Comparison of ENCODE assay signal across 1 cellular context in genomic region chr2:63840081-63840784, GRCh38.
TF ChIP-seq lines count a peak whose summit lies in the region.

No MANE protein-coding gene starts in this region.

TF ChIP-seq in HepG2, 621 proteins besides CTCF, POLR2A, EP300 and RAD21 (continued from another document and continues in another):
- TF ChIP-seq ARNTL (CRISPR knock-in tag; IDR thresholded peaks at IDR 0.05) (peak; percentile 33; the same call in 1 of the 2 replicates), ZSCAN30 (CRISPR knock-in tag; IDR thresholded peaks at IDR 0.05) (0 out of 2 replicates have a peak, but pooled peaks have one; percentile 26), ZEB1 (IDR thresholded peaks at IDR 0.05; ENCODE audit: insufficient replicate concordance, low read depth) (no peak), ETV6 (CRISPR knock-in tag; conservative IDR thresholded peaks at IDR 0.05) (peak; percentile 13; the same call in 1 of the 2 replicates), GPN1 (CRISPR knock-in tag; IDR thresholded peaks at IDR 0.05; ENCODE audit: borderline replicate concordance) (no peak), ZFAT (CRISPR knock-in tag; conservative IDR thresholded peaks at IDR 0.05) (no peak), ISX (CRISPR knock-in tag; conservative IDR thresholded peaks at IDR 0.05) (peak; percentile 11; the same call in 1 of the 2 replicates), SAFB2 (CRISPR knock-in tag; IDR thresholded peaks at IDR 0.05; ENCODE audit: borderline replicate concordance, low read depth) (peak; percentile 65; the same call in 1 of the 2 replicates), ZFP41 (CRISPR knock-in tag; IDR thresholded peaks at IDR 0.05; ENCODE audit: borderline replicate concordance) (peak; percentile 73; the same call in 1 of the 2 replicates), ZNF670 (CRISPR knock-in tag; IDR thresholded peaks at IDR 0.05; ENCODE audit: borderline replicate concordance) (peak; percentile 57; the same call in 1 of the 2 replicates), ZNF678 (CRISPR knock-in tag; IDR thresholded peaks at IDR 0.05) (peak; percentile 47; the same call in 1 of the 2 replicates), ZNF354B (CRISPR knock-in tag; IDR thresholded peaks at IDR 0.05) (peak; percentile 19; the same call in 1 of the 2 replicates), ZNF558 (CRISPR knock-in tag; IDR thresholded peaks at IDR 0.05; ENCODE audit: borderline replicate concordance) (peak; percentile 18; the same call in 1 of the 2 replicates), SOX6 (IDR thresholded peaks at IDR 0.05) (no peak), SOX6 (CRISPR knock-in tag; IDR thresholded peaks at IDR 0.05) (no peak), ZNF12 (CRISPR knock-in tag; IDR thresholded peaks at IDR 0.05) (no peak; the same call in 1 of the 2 replicates), FOXM1 (CRISPR knock-in tag; IDR thresholded peaks at IDR 0.05) (no peak), ZNF674 (CRISPR knock-in tag; IDR thresholded peaks at IDR 0.05; ENCODE audit: low read depth) (0 out of 2 replicates have a peak, but pooled peaks have one; percentile 9), HNRNPH1 (optimal IDR thresholded peaks at IDR 0.05; ENCODE audit: low read depth, low read length) (no peak), SMAD1 (CRISPR knock-in tag; IDR thresholded peaks at IDR 0.05; ENCODE audit: borderline replicate concordance, low read depth) (0 out of 2 replicates have a peak, but pooled peaks have one; percentile 54), ZBTB3 (CRISPR knock-in tag; IDR thresholded peaks at IDR 0.05; ENCODE audit: borderline replicate concordance, low read depth) (0 out of 2 replicates have a peak, but pooled peaks have one; percentile 43), ZNF572 (CRISPR knock-in tag; IDR thresholded peaks at IDR 0.05) (0 out of 2 replicates have a peak, but pooled peaks have one; percentile 7), HOXA3 (CRISPR knock-in tag; IDR thresholded peaks at IDR 0.05) (no peak), PCBP1 (IDR thresholded peaks at IDR 0.05; ENCODE audit: borderline replicate concordance, low read depth, low read length) (no peak), NFYB (CRISPR knock-in tag; IDR thresholded peaks at IDR 0.05) (no peak), SNAPC5 (CRISPR knock-in tag; IDR thresholded peaks at IDR 0.05; ENCODE audit: borderline replicate concordance) (0 out of 2 replicates have a peak, but pooled peaks have one; percentile 55), ZKSCAN1 (IDR thresholded peaks at IDR 0.05; ENCODE audit: low read length) (no peak), ZNF33B (CRISPR knock-in tag; IDR thresholded peaks at IDR 0.05) (0 out of 2 replicates have a peak, but pooled peaks have one; percentile 37), ZBTB42 (CRISPR knock-in tag; IDR thresholded peaks at IDR 0.05) (no peak; the same call in 1 of the 2 replicates), FOXJ3 (CRISPR knock-in tag; IDR thresholded peaks at IDR 0.05; ENCODE audit: borderline replicate concordance) (peak; percentile 45; the same call in 1 of the 2 replicates), CERS6 (CRISPR knock-in tag; IDR thresholded peaks at IDR 0.05) (no peak), LBX2 (CRISPR knock-in tag; IDR thresholded peaks at IDR 0.05; ENCODE audit: borderline replicate concordance) (0 out of 2 replicates have a peak, but pooled peaks have one; percentile 89), IKZF4 (CRISPR knock-in tag; IDR thresholded peaks at IDR 0.05; ENCODE audit: borderline replicate concordance, low read depth, not compliant biosample characterization) (peak; percentile 58), ETS1 (CRISPR knock-in tag; IDR thresholded peaks at IDR 0.05) (peak; percentile 77), ZBTB10 (CRISPR knock-in tag; IDR thresholded peaks at IDR 0.05; ENCODE audit: borderline replicate concordance) (0 out of 2 replicates have a peak, but pooled peaks have one; percentile 9), TEAD3 (CRISPR knock-in tag; optimal IDR thresholded peaks at IDR 0.05; ENCODE audit: borderline replicate concordance) (no peak), SCMH1 (CRISPR knock-in tag; IDR thresholded peaks at IDR 0.05; ENCODE audit: borderline replicate concordance) (no peak), ELF4 (CRISPR knock-in tag; IDR thresholded peaks at IDR 0.05; ENCODE audit: borderline replicate concordance) (no peak), ZNF598 (CRISPR knock-in tag; IDR thresholded peaks at IDR 0.05; ENCODE audit: borderline replicate concordance) (peak; percentile 59; the same call in 1 of the 2 replicates)
- TF ChIP-seq, protein P1, sequence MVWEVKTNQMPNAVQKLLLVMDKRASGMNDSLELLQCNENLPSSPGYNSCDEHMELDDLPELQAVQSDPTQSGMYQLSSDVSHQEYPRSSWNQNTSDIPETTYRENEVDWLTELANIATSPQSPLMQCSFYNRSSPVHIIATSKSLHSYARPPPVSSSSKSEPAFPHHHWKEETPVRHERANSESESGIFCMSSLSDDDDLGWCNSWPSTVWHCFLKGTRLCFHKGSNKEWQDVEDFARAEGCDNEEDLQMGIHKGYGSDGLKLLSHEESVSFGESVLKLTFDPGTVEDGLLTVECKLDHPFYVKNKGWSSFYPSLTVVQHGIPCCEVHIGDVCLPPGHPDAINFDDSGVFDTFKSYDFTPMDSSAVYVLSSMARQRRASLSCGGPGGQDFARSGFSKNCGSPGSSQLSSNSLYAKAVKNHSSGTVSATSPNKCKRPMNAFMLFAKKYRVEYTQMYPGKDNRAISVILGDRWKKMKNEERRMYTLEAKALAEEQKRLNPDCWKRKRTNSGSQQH (CRISPR knock-in tag; IDR thresholded peaks at IDR 0.05; ENCODE audit: low read depth) = 0 out of 2 replicates have a peak, but pooled peaks have one; percentile 8
- TF ChIP-seq, protein P2, sequence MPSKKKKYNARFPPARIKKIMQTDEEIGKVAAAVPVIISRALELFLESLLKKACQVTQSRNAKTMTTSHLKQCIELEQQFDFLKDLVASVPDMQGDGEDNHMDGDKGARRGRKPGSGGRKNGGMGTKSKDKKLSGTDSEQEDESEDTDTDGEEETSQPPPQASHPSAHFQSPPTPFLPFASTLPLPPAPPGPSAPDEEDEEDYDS (CRISPR knock-in tag; IDR thresholded peaks at IDR 0.05) = no peak
- TF ChIP-seq, protein P3, sequence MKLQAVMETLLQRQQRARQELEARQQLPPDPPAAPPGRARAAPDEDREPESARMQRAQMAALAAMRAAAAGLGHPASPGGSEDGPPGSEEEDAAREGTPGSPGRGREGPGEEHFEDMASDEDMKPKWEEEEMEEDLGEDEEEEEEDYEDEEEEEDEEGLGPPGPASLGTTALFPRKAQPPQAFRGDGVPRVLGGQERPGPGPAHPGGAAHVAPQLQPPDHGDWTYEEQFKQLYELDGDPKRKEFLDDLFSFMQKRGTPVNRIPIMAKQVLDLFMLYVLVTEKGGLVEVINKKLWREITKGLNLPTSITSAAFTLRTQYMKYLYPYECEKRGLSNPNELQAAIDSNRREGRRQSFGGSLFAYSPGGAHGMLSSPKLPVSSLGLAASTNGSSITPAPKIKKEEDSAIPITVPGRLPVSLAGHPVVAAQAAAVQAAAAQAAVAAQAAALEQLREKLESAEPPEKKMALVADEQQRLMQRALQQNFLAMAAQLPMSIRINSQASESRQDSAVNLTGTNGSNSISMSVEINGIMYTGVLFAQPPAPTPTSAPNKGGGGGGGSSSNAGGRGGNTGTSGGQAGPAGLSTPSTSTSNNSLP (IDR thresholded peaks at IDR 0.05; ENCODE audit: low read depth, low read length) = peak; percentile 39; the same call in 1 of the 2 replicates
- TF ChIP-seq, protein P4, sequence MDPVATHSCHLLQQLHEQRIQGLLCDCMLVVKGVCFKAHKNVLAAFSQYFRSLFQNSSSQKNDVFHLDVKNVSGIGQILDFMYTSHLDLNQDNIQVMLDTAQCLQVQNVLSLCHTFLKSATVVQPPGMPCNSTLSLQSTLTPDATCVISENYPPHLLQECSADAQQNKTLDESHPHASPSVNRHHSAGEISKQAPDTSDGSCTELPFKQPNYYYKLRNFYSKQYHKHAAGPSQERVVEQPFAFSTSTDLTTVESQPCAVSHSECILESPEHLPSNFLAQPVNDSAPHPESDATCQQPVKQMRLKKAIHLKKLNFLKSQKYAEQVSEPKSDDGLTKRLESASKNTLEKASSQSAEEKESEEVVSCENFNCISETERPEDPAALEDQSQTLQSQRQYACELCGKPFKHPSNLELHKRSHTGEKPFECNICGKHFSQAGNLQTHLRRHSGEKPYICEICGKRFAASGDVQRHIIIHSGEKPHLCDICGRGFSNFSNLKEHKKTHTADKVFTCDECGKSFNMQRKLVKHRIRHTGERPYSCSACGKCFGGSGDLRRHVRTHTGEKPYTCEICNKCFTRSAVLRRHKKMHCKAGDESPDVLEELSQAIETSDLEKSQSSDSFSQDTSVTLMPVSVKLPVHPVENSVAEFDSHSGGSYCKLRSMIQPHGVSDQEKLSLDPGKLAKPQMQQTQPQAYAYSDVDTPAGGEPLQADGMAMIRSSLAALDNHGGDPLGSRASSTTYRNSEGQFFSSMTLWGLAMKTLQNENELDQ (CRISPR knock-in tag; IDR thresholded peaks at IDR 0.05; ENCODE audit: borderline replicate concordance) = peak; percentile 38; the same call in 1 of the 2 replicates
- TF ChIP-seq, protein P5, sequence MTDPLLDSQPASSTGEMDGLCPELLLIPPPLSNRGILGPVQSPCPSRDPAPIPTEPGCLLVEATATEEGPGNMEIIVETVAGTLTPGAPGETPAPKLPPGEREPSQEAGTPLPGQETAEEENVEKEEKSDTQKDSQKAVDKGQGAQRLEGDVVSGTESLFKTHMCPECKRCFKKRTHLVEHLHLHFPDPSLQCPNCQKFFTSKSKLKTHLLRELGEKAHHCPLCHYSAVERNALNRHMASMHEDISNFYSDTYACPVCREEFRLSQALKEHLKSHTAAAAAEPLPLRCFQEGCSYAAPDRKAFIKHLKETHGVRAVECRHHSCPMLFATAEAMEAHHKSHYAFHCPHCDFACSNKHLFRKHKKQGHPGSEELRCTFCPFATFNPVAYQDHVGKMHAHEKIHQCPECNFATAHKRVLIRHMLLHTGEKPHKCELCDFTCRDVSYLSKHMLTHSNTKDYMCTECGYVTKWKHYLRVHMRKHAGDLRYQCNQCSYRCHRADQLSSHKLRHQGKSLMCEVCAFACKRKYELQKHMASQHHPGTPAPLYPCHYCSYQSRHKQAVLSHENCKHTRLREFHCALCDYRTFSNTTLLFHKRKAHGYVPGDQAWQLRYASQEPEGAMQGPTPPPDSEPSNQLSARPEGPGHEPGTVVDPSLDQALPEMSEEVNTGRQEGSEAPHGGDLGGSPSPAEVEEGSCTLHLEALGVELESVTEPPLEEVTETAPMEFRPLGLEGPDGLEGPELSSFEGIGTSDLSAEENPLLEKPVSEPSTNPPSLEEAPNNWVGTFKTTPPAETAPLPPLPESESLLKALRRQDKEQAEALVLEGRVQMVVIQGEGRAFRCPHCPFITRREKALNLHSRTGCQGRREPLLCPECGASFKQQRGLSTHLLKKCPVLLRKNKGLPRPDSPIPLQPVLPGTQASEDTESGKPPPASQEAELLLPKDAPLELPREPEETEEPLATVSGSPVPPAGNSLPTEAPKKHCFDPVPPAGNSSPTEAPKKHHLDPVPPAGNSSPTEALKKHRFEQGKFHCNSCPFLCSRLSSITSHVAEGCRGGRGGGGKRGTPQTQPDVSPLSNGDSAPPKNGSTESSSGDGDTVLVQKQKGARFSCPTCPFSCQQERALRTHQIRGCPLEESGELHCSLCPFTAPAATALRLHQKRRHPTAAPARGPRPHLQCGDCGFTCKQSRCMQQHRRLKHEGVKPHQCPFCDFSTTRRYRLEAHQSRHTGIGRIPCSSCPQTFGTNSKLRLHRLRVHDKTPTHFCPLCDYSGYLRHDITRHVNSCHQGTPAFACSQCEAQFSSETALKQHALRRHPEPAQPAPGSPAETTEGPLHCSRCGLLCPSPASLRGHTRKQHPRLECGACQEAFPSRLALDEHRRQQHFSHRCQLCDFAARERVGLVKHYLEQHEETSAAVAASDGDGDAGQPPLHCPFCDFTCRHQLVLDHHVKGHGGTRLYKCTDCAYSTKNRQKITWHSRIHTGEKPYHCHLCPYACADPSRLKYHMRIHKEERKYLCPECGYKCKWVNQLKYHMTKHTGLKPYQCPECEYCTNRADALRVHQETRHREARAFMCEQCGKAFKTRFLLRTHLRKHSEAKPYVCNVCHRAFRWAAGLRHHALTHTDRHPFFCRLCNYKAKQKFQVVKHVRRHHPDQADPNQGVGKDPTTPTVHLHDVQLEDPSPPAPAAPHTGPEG (CRISPR knock-in tag; IDR thresholded peaks at IDR 0.05) = peak; percentile 6; the same call in 1 of the 2 replicates
